Comparison of ENCODE assay signal across 33 cellular contexts in the genomic region with DNA sequence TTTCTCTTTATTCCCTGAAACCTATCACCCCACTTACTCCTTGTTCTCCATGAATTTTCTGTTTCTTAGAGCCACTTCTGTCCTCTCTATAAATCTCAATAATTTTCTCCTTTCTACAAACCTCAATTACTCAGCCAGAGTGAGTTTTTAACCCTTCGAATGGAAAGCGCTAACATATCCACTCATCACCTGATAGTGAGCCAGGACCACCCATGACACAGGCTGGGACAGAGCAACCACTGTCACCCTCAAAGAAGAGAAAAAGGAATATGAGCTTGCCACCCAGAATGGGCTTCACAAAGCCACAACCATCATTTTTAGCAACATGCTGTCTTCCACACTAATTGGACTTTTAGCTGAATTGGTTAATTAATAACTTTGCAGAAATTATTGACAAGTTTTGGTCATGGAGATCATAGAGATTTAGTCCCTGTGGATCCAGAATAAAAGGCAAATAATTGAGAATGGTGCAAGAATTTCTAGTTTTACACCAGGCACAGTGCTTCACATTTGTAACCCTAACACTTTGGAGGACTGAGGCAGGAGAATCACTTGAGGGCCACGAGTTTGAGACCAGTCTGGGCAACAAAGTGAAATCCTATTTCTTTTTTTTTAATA. TPM values are rescaled to one million over a fixed set of nuclear protein-coding genes. Genes with fewer than 3 reads are reported as not detected.
"Had no signal": no experiment of that assay in that cellular context is flagged by ENCODE, and none has a peak within 500 bp of the region (broad histone marks: within the 10 kb centered on the region; RNA-seq: fewer than 3 reads in every experiment).

No MANE protein-coding gene starts in this region.

- H3K4me3 Mint-ChIP-seq: activated B cell treated with CpG ODN at 0.5 μM for 24 hours; activated CD4-positive, alpha-beta T cell treated with anti-CD3 and anti-CD28 coated beads for 36 hours; activated CD8-positive, alpha-beta memory T cell treated with anti-CD3 and anti-CD28 coated beads, Interleukin-2, amount 10 ng/mL, durations not matched to agents 7 days and 5 days; activated CD8-positive, alpha-beta T cell treated with anti-CD3 and anti-CD28 coated beads, Interleukin-2, amount 10 ng/mL, durations not matched to agents 7 days and 5 days; activated naive CD8-positive, alpha-beta T cell; brain; immature natural killer cell; memory B cell; naive thymus-derived CD8-positive, alpha-beta T cell; neural progenitor cell; T-helper 1 cell treated with Interleukin-12 subunit alpha and Interleukin-12 subunit beta and Interleukin-4 antibody, amounts not matched to agents 30 μg/mL and 1 μg/mL, for 36 hours; type B pancreatic cell had no signal

- H3K9me3 Mint-ChIP-seq: activated B cell treated with CpG ODN at 0.5 μM for 24 hours; memory B cell; T-helper 1 cell treated with Interleukin-12 subunit alpha and Interleukin-12 subunit beta and Interleukin-4 antibody, amounts not matched to agents 30 μg/mL and 1 μg/mL, for 36 hours; type B pancreatic cell had no signal

- H2AFZ ChIP-seq: neural progenitor cell had no signal

- ATAC-seq: activated CD4-positive, alpha-beta T cell treated with anti-CD3 and anti-CD28 coated beads for 36 hours; activated CD8-positive, alpha-beta memory T cell treated with anti-CD3 and anti-CD28 coated beads, Interleukin-2, amount 10 ng/mL, durations not matched to agents 7 days and 5 days; activated CD8-positive, alpha-beta T cell treated with anti-CD3 and anti-CD28 coated beads, Interleukin-2, amount 10 ng/mL, durations not matched to agents 7 days and 5 days; naive thymus-derived CD8-positive, alpha-beta T cell; psoas muscle; stimulated activated naive CD8-positive, alpha-beta T cell treated with anti-CD3 and anti-CD28 coated beads, Interleukin-15, Interleukin-2, amounts not matched to agents 100 U/mL and 50 U/mL, for 24 hours had no signal

- DNase-seq: activated B cell treated with CpG ODN at 0.5 μM for 24 hours; activated CD4-positive, alpha-beta T cell treated with anti-CD3 and anti-CD28 coated beads for 36 hours; activated CD8-positive, alpha-beta memory T cell treated with anti-CD3 and anti-CD28 coated beads, Interleukin-2, amount 10 ng/mL, durations not matched to agents 7 days and 5 days; activated CD8-positive, alpha-beta T cell treated with anti-CD3 and anti-CD28 coated beads, Interleukin-2, amount 10 ng/mL, durations not matched to agents 7 days and 5 days; activated naive CD4-positive, alpha-beta T cell; activated T-cell treated with anti-CD3 and anti-CD28 coated beads, Interleukin-2, amount 50 U/mL, for 48 hours; cerebellar nuclear complex; colonic mucosa; effector CD8-positive, alpha-beta T cell; hippocampal formation; immature natural killer cell; kidney; midbrain; naive thymus-derived CD8-positive, alpha-beta T cell; occipital lobe; psoas muscle; SK-N-SH; stimulated activated CD4-positive, alpha-beta T cell treated with anti-CD3 and anti-CD28 coated beads, Interleukin-2, amount 100 ng/mL, for 48 hours; stimulated activated naive CD8-positive, alpha-beta T cell treated with anti-CD3 and anti-CD28 coated beads, Interleukin-15, Interleukin-2, amounts not matched to agents 100 U/mL and 50 U/mL, for 24 hours; SW 1271; T-helper 9 cell had no signal

- H3K9me2 ChIP-seq: SK-N-SH had no signal

- H3K36me3 Mint-ChIP-seq: activated CD8-positive, alpha-beta memory T cell treated with anti-CD3 and anti-CD28 coated beads, Interleukin-2, amount 10 ng/mL, durations not matched to agents 7 days and 5 days; brain; immature natural killer cell; memory B cell; neural progenitor cell; type B pancreatic cell had no signal

- H3K9ac ChIP-seq: neural progenitor cell, parathyroid adenoma, SK-N-SH had no signal

- H3K27ac Mint-ChIP-seq: activated B cell treated with CpG ODN at 0.5 μM for 24 hours; activated CD4-positive, alpha-beta T cell treated with anti-CD3 and anti-CD28 coated beads for 36 hours; activated CD8-positive, alpha-beta memory T cell treated with anti-CD3 and anti-CD28 coated beads, Interleukin-2, amount 10 ng/mL, durations not matched to agents 7 days and 5 days; activated CD8-positive, alpha-beta T cell treated with anti-CD3 and anti-CD28 coated beads, Interleukin-2, amount 10 ng/mL, durations not matched to agents 7 days and 5 days; activated naive CD8-positive, alpha-beta T cell; immature natural killer cell; memory B cell; naive thymus-derived CD8-positive, alpha-beta T cell; neural progenitor cell; T-helper 1 cell treated with Interleukin-12 subunit alpha and Interleukin-12 subunit beta and Interleukin-4 antibody, amounts not matched to agents 30 μg/mL and 1 μg/mL, for 36 hours; type B pancreatic cell had no signal

- H3K4me1 ChIP-seq: colonic mucosa, neural progenitor cell had no signal

- H3K4me3 ChIP-seq: ascending aorta, cardiac muscle cell, colonic mucosa, neural progenitor cell, psoas muscle had no signal

- H3K4me2 ChIP-seq: neural progenitor cell, SK-N-SH had no signal

- H3K4me1 Mint-ChIP-seq: activated B cell treated with CpG ODN at 0.5 μM for 24 hours; activated CD4-positive, alpha-beta T cell treated with anti-CD3 and anti-CD28 coated beads for 36 hours; activated CD8-positive, alpha-beta memory T cell treated with anti-CD3 and anti-CD28 coated beads, Interleukin-2, amount 10 ng/mL, durations not matched to agents 7 days and 5 days; brain; immature natural killer cell; memory B cell; naive thymus-derived CD8-positive, alpha-beta T cell; neural progenitor cell had no signal

- H3K27me3 ChIP-seq: ascending aorta, cardiac muscle cell, colonic mucosa, neural progenitor cell had no signal

- H3K27ac ChIP-seq: cardiac muscle cell, colonic mucosa, epithelial cell of prostate, neural progenitor cell, parathyroid adenoma, psoas muscle had no signal

- FAIRE-seq: endometrium, frontal cortex, kidney had no signal

- H3K27me3 Mint-ChIP-seq: brain, memory B cell, type B pancreatic cell had no signal

- H3K36me3 ChIP-seq: ascending aorta, cardiac muscle cell, colonic mucosa, neural progenitor cell had no signal

- H3K79me2 ChIP-seq: parathyroid adenoma had no signal

- H3K9me3 ChIP-seq: ascending aorta, colonic mucosa, psoas muscle, SK-N-SH had no signal

RNA-seq across cellular contexts. Expression of a gene that starts 32.1 kb away (rescaled TPM):
- total RNA-seq: activated B cell treated with CpG ODN at 0.5 μM for 24 hours; activated CD4-positive, alpha-beta T cell treated with anti-CD3 and anti-CD28 coated beads for 36 hours had no signal
